Comparison of ENCODE assay signal across 1 cellular context in the genomic region with DNA sequence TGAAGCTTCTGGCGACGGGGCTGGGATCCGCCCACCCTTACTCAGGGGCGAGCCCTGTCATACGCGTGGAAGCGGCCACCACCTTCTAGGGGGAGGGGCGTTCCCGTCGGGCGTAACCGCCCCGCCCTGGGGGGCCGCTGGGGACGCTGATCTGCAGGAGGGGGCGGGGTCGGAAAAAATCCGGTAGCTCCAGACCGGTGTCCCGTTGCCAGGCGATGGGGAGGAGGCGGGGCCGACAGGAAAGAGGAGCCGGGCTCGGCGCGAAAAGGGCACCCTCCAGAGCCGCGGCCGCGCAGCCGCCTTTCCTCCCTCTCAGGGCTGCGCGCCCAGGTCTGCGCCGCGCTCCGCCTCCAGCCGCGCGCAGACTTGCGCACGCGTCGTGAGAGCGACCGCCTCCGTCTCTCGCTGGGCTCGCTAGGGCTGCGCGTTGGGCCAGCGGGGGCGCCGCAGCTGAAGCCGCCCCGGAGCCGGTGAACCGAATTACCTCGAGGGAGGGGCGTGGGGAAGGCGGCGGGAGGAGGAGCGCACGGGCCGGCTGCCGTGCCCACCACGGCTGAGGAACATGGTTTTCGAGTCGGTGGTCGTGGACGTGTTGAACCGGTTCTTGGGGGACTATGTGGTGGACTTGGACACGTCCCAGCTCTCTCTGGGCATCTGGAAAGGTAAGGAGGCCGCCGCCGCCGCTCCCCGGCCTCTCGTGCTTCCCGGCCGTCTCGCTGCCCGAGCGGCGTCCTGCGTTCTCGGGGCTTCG.
TF ChIP-seq lines count a peak whose summit lies in the region.

A gene (plus strand): TSS at position 392 of the 751 bp plus-strand sequence. CDS start 171 bp downstream, at position 563.

TF ChIP-seq in SK-N-SH, 30 proteins besides CTCF, POLR2A, EP300 and RAD21 (continued from another document):
- peak; percentile 98 for TF ChIP-seq NRF1 (IDR thresholded peaks at IDR 0.05; ENCODE audit: low read depth, low read length)
- TF ChIP-seq, protein P1, sequence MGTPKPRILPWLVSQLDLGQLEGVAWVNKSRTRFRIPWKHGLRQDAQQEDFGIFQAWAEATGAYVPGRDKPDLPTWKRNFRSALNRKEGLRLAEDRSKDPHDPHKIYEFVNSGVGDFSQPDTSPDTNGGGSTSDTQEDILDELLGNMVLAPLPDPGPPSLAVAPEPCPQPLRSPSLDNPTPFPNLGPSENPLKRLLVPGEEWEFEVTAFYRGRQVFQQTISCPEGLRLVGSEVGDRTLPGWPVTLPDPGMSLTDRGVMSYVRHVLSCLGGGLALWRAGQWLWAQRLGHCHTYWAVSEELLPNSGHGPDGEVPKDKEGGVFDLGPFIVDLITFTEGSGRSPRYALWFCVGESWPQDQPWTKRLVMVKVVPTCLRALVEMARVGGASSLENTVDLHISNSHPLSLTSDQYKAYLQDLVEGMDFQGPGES (IDR thresholded peaks at IDR 0.05; ENCODE audit: low read depth, low read length) = no peak
- TF ChIP-seq CHD2 (IDR thresholded peaks at IDR 0.05; ENCODE audit: low read length, partially characterized antibody) = no peak
- TF ChIP-seq SIN3A (IDR thresholded peaks at IDR 0.05; ENCODE audit: borderline replicate concordance, low read depth, low read length) = peak; percentile 47; the same call in 1 of the 2 replicates
- TF ChIP-seq RFX5 (IDR thresholded peaks at IDR 0.05; ENCODE audit: low read length) = peak; percentile 63; the same call in 1 of the 2 replicates
- TF ChIP-seq RXRA (IDR thresholded peaks at IDR 0.05; ENCODE audit: borderline replicate concordance, low read depth) = no peak
- no peak for TF ChIP-seq FOSL2 (IDR thresholded peaks at IDR 0.05; ENCODE audit: borderline replicate concordance, low read depth)
- TF ChIP-seq TEAD4 (IDR thresholded peaks at IDR 0.05; ENCODE audit: borderline replicate concordance, insufficient read depth) = no peak
- TF ChIP-seq, protein P2, sequence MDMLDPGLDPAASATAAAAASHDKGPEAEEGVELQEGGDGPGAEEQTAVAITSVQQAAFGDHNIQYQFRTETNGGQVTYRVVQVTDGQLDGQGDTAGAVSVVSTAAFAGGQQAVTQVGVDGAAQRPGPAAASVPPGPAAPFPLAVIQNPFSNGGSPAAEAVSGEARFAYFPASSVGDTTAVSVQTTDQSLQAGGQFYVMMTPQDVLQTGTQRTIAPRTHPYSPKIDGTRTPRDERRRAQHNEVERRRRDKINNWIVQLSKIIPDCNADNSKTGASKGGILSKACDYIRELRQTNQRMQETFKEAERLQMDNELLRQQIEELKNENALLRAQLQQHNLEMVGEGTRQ (IDR thresholded peaks at IDR 0.05; ENCODE audit: borderline replicate concordance, low read depth, low read length) = no peak
- no peak for TF ChIP-seq YY1 (IDR thresholded peaks at IDR 0.05; ENCODE audit: low read depth)
- TF ChIP-seq ELF1 (IDR thresholded peaks at IDR 0.05) = no peak
- TF ChIP-seq, protein P3, sequence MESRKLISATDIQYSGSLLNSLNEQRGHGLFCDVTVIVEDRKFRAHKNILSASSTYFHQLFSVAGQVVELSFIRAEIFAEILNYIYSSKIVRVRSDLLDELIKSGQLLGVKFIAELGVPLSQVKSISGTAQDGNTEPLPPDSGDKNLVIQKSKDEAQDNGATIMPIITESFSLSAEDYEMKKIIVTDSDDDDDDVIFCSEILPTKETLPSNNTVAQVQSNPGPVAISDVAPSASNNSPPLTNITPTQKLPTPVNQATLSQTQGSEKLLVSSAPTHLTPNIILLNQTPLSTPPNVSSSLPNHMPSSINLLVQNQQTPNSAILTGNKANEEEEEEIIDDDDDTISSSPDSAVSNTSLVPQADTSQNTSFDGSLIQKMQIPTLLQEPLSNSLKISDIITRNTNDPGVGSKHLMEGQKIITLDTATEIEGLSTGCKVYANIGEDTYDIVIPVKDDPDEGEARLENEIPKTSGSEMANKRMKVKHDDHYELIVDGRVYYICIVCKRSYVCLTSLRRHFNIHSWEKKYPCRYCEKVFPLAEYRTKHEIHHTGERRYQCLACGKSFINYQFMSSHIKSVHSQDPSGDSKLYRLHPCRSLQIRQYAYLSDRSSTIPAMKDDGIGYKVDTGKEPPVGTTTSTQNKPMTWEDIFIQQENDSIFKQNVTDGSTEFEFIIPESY (IDR thresholded peaks at IDR 0.05; ENCODE audit: borderline replicate concordance, low read depth) = no peak
- no peak for TF ChIP-seq GATA2 (CRISPR knock-in tag; IDR thresholded peaks at IDR 0.05)
- TF ChIP-seq, protein P4, sequence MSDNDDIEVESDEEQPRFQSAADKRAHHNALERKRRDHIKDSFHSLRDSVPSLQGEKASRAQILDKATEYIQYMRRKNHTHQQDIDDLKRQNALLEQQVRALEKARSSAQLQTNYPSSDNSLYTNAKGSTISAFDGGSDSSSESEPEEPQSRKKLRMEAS (IDR thresholded peaks at IDR 0.05; ENCODE audit: low read depth) = no peak; the same call in 1 of the 2 replicates
- TF ChIP-seq, protein P5, sequence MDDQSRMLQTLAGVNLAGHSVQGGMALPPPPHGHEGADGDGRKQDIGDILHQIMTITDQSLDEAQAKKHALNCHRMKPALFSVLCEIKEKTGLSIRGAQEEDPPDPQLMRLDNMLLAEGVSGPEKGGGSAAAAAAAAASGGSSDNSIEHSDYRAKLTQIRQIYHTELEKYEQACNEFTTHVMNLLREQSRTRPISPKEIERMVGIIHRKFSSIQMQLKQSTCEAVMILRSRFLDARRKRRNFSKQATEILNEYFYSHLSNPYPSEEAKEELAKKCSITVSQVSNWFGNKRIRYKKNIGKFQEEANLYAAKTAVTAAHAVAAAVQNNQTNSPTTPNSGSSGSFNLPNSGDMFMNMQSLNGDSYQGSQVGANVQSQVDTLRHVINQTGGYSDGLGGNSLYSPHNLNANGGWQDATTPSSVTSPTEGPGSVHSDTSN (IDR thresholded peaks at IDR 0.05) = no peak
- TF ChIP-seq EZH2phosphoT487 (IDR thresholded peaks at IDR 0.05; ENCODE audit: borderline replicate concordance, low read depth) = no peak
- TF ChIP-seq SMC3 (IDR thresholded peaks at IDR 0.05; ENCODE audit: low read depth, low read length) = no peak
- TF ChIP-seq JUND (IDR thresholded peaks at IDR 0.05) = no peak
- TF ChIP-seq, protein P6, sequence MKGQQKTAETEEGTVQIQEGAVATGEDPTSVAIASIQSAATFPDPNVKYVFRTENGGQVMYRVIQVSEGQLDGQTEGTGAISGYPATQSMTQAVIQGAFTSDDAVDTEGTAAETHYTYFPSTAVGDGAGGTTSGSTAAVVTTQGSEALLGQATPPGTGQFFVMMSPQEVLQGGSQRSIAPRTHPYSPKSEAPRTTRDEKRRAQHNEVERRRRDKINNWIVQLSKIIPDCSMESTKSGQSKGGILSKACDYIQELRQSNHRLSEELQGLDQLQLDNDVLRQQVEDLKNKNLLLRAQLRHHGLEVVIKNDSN (IDR thresholded peaks at IDR 0.05; ENCODE audit: borderline replicate concordance, low read depth) = no peak
- peak; percentile 55; the same call in 1 of the 2 replicates for TF ChIP-seq TAF1 (IDR thresholded peaks at IDR 0.05; ENCODE audit: borderline replicate concordance, low read depth, low read length)
